In the genomic region with DNA sequence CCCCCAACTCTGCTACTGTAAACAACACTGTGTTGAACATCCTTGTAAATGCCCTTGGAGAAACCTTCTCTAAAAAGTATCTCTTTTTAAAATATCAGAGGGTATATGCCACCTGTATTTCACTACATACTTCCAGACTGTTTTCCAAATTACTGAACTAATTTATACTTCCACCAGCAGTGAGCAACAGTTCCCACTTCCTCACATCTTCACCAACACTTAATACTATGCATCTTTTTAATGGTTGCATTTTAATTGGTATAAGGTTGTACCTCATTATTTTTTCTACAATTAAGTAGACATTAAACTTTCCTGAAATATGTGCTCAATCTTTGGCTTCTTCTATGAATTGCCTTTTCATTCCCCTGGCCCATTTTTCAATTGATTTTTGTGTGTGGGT, we compare ENCODE assay signal across 27 cellular contexts. TPM values are rescaled to one million over a fixed set of nuclear protein-coding genes. Genes with fewer than 3 reads are reported as not detected.
"Had no signal": no experiment of that assay in that cellular context is flagged by ENCODE, and none has a peak within 500 bp of the region (broad histone marks: within the 10 kb centered on the region; RNA-seq: fewer than 3 reads in every experiment).

No MANE protein-coding gene starts in this region.

- H3K27ac ChIP-seq: coronary artery, epithelial cell of prostate, esophagus squamous epithelium, gastrocnemius medialis, heart right ventricle, left lung, lower lobe of right lung had no signal

- H3K9me3 ChIP-seq: gastrocnemius medialis, lower lobe of right lung, mucosa of descending colon had no signal

- H3K4me1 ChIP-seq: gastrocnemius medialis had no signal

- H3K4me3 ChIP-seq: coronary artery, esophagus squamous epithelium, gastrocnemius medialis, heart right ventricle, left lung, lower lobe of right lung, mucosa of descending colon had no signal

- H3K36me3 Mint-ChIP-seq: mesothelial cell of epicardium, naive B cell had no signal

- H3K4me3 Mint-ChIP-seq: effector memory CD8-positive, alpha-beta T cell; endodermal cell; mesothelial cell of epicardium; naive B cell had no signal

- H3K9me3 Mint-ChIP-seq: effector memory CD8-positive, alpha-beta T cell; endodermal cell; mesothelial cell of epicardium had no signal

- H3K27ac Mint-ChIP-seq: effector memory CD8-positive, alpha-beta T cell; endodermal cell; mesothelial cell of epicardium; naive B cell had no signal

- H3K4me1 Mint-ChIP-seq: endodermal cell had no signal

- H3K36me3 ChIP-seq: esophagus squamous epithelium, gastrocnemius medialis, heart right ventricle, left lung, lower lobe of right lung had no signal

- DNase-seq: effector CD8-positive, alpha-beta T cell; effector memory CD8-positive, alpha-beta T cell; endodermal cell; erythroblast; esophagus squamous epithelium; foreskin melanocyte; gastrocnemius medialis; glutamatergic neuron; heart right ventricle; hippocampal formation; left cardiac atrium; left ventricle myocardium superior; lower lobe of right lung; mucosa of descending colon; naive B cell had no signal

RNA-seq across cellular contexts. Expression of gene CLEC4M, which starts 21.8 kb away (rescaled TPM):
- total RNA-seq: endodermal cell, esophagus mucosa, esophagus squamous epithelium, gastrocnemius medialis, heart right ventricle, kidney epithelial cell, left ventricle myocardium superior, lower leg skin, mesenteric fat pad, mucosa of descending colon, myocyte had no signal

RNA-seq across cellular contexts. Expression of gene CD209, which starts 37.5 kb away (rescaled TPM):
- total RNA-seq: endodermal cell, glomerular endothelial cell, lung microvascular endothelial cell, mesothelial cell of epicardium, myocyte had no signal

RNA-seq across cellular contexts. Expression of gene CLEC4G, which starts 52.9 kb away (rescaled TPM):
- total RNA-seq: dermis microvascular lymphatic vessel endothelial cell, endodermal cell, esophagus mucosa, glomerular endothelial cell, kidney epithelial cell, lung microvascular endothelial cell, mesothelial cell of epicardium, myocyte had no signal
